24 cellular contexts compared by ENCODE assay signal in genomic region chr9:27273186-27273585, GRCh38. TPM values are rescaled to one million over a fixed set of nuclear protein-coding genes. Genes with fewer than 3 reads are reported as not detected.
DNase-seq lines count a peak whose midpoint lies in the region; ATAC-seq, FAIRE-seq and TF ChIP-seq lines count a peak whose summit lies in the region.
"Had no signal": no experiment of that assay in that cellular context is flagged by ENCODE, and none has a peak within 500 bp of the region (broad histone marks: within the 10 kb centered on the region; RNA-seq: fewer than 3 reads in every experiment).

No MANE protein-coding gene starts in this region.

- no peak overlapping the region for H3K56ac ChIP-seq in IMR-90 (ENCODE audit: extremely low read depth, insufficient read depth, low read length)

- H3K4me2 ChIP-seq in A549: no peak overlapping the region
- no peak overlapping the region for H3K4me2 ChIP-seq in IMR-90 (ENCODE audit: low read depth, low read length)
- no peak overlapping the region for H3K4me2 ChIP-seq in MM.1S (ENCODE audit: low read depth, low read length)
- H3K4me2 ChIP-seq: BLaER1 treated with 17β-estradiol and CSF1 and Interleukin-3, amounts not matched to agents 10 nM and 100 nM had no signal

- in situ Hi-C loops in IMR-90 (cut with MboI; ENCODE audit: low sequenced_read_pairs): loop anchor here (10.0 kb wide), 1 partner anchor 528 kb away; no protein-coding TSS in a partner anchor

- WGBS in A549 (ENCODE audit: missing lambda C conversion rate): 7% methylated on average over 1 of the region's 1 CpG
- WGBS in IMR-90 (ENCODE audit: extremely low coverage in 2 of 2, insufficient read length in 1 of 2), 2 experiments: no CpG with 5 or more reads among the region's 1 CpG

- H3K27me3 ChIP-seq in IMR-90 (ENCODE audit: control insufficient read depth, insufficient read depth, low read length): no peaks in the 10 kb centered on the region
- no peaks in the 10 kb centered on the region for H3K27me3 ChIP-seq in MM.1S (replicated peaks; ENCODE audit: insufficient read depth, low read length)
- H3K27me3 ChIP-seq: BE2C; BLaER1 treated with 17β-estradiol and CSF1 and Interleukin-3, amounts not matched to agents 10 nM and 100 nM had no signal

- no peak overlapping the region for H3K14ac ChIP-seq in IMR-90 (replicated peaks; ENCODE audit: low read depth, low read length)

- H2BK15ac ChIP-seq in IMR-90 (ENCODE audit: low read depth, low read length): no peak overlapping the region

- no peak for TF ChIP-seq POLR2A in A549 (IDR thresholded peaks at IDR 0.05; ENCODE audit: low read length)
- TF ChIP-seq POLR2A in IMR-90 (IDR thresholded peaks at IDR 0.05; ENCODE audit: low read depth, low read length): no peak

- H2BK120ac ChIP-seq in IMR-90 (ENCODE audit: low read depth, low read length): no peak overlapping the region

- H3K9ac ChIP-seq in IMR-90 (ENCODE audit: low read depth, low read length) (no peak overlapping the region), MM.1S (ENCODE audit: low read length) (no peak overlapping the region)
- H3K9ac ChIP-seq: BLaER1 treated with 17β-estradiol and CSF1 and Interleukin-3, amounts not matched to agents 10 nM and 100 nM had no signal

- CTCF ChIA-PET in A549 (lab: Yijun Ruan, JAX): interaction anchor here (0.7 to 2.4 kb wide), 4 partner anchors 12 to 240 kb away, joined by 3 to 12 read pairs (median 4); no protein-coding TSS in a partner anchor
- CTCF ChIA-PET in IMR-90 (lab: Yijun Ruan, JAX): interaction anchor here (0.6 kb wide), 1 partner anchor 60 kb away, joined by 3 read pairs; no protein-coding TSS in a partner anchor

- no peak overlapping the region for H2AK9ac ChIP-seq in IMR-90 (replicated peaks; ENCODE audit: low read depth, low read length, poor library complexity)

- TF ChIP-seq CTCF in A549 (IDR thresholded peaks at IDR 0.05) (no peak), IMR-90 (conservative IDR thresholded peaks at IDR 0.05; ENCODE audit: low read depth, low read length) (no peak), MM.1S (IDR thresholded peaks at IDR 0.05; ENCODE audit: low read length) (no peak)

- no peak overlapping the region for H2BK20ac ChIP-seq in IMR-90 (ENCODE audit: low read depth, low read length)

- FAIRE-seq in A549 (lab: Jason Lieb, UNC): peak; percentile 59
- FAIRE-seq: A204.1, D721Med, GM12891, H1 had no signal

- H4K20me1 ChIP-seq in IMR-90 (ENCODE audit: insufficient read depth, low read length) (no peaks in the 10 kb centered on the region), MM.1S (ENCODE audit: insufficient read depth, low read length) (no peaks in the 10 kb centered on the region)
- H4K20me1 ChIP-seq: BLaER1 treated with 17β-estradiol and CSF1 and Interleukin-3, amounts not matched to agents 10 nM and 100 nM had no signal

- no peaks in the 10 kb centered on the region for H3K79me1 ChIP-seq in IMR-90 (ENCODE audit: low read depth in 1 of 2, low read length in 2 of 2)

- 0 out of 2 replicates have a peak overlapping the region, but pooled peaks have one; percentile 54 for H3K18ac ChIP-seq in IMR-90 (ENCODE audit: low read depth, low read length)

- POLR2A ChIA-PET in A549 (lab: Yijun Ruan, JAX): no interaction called here
- POLR2A ChIA-PET in IMR-90 (lab: Charles Lee; ENCODE audit: unreplicated experiment): interaction anchor here (0.6 kb wide), 1 partner anchor 401 kb away, joined by 5 read pairs; no protein-coding TSS in a partner anchor

- H3K9me1 ChIP-seq in IMR-90 (ENCODE audit: insufficient read depth, low read length): no peaks in the 10 kb centered on the region

- no peaks in the 10 kb centered on the region for H3K9me2 ChIP-seq in MM.1S (replicated peaks; ENCODE audit: insufficient read depth, low read length)

- no peak overlapping the region for H4K91ac ChIP-seq in IMR-90 (ENCODE audit: insufficient read depth, low read depth, low read length)

- intact Hi-C loops in IMR-90 (cut with micrococcal nuclease): no loop called here

- H3K9me3 ChIP-seq in A549: no peaks in the 10 kb centered on the region
- no peaks in the 10 kb centered on the region for H3K9me3 ChIP-seq in IMR-90 (ENCODE audit: control insufficient read depth, insufficient read depth, low read length)
- no peaks in the 10 kb centered on the region for H3K9me3 ChIP-seq in MM.1S (replicated peaks; ENCODE audit: insufficient read depth, low read length)
- H3K9me3 ChIP-seq: BE2C; BLaER1 treated with 17β-estradiol and CSF1 and Interleukin-3, amounts not matched to agents 10 nM and 100 nM had no signal

- H3K4me3 ChIP-seq in A549 (no peak overlapping the region), IMR-90 (ENCODE audit: insufficient read depth, low read depth, low read length) (no peak overlapping the region), MM.1S (ENCODE audit: low read length) (no peak overlapping the region)
- H3K4me3 ChIP-seq: BLaER1 treated with 17β-estradiol and CSF1 and Interleukin-3, amounts not matched to agents 10 nM and 100 nM had no signal

- H3K27ac ChIP-seq in A549: no peak overlapping the region
- no peak overlapping the region for H3K27ac ChIP-seq in IMR-90 (ENCODE audit: insufficient read depth, low read length)
- no peak overlapping the region for H3K27ac ChIP-seq in MM.1S (ENCODE audit: low read length)
- H3K27ac ChIP-seq: 22Rv1; BLaER1 treated with 17β-estradiol and CSF1 and Interleukin-3, amounts not matched to agents 10 nM and 100 nM had no signal

- no TSS peak for BruUV-seq in IMR-90 (replicated peaks; lab: Mats Ljungman, UMichigan)

- H2AFZ ChIP-seq in IMR-90 (replicated peaks; ENCODE audit: low read length, poor library complexity) (no peak overlapping the region), MM.1S (ENCODE audit: low read length) (no peak overlapping the region)

- H3F3A ChIP-seq in MM.1S (ENCODE audit: insufficient read depth, low read length): no peaks in the 10 kb centered on the region

- H4K5ac ChIP-seq in IMR-90 (ENCODE audit: low read depth, low read length): no peak overlapping the region; the same call in 1 of the 2 replicates

- H3K4me1 ChIP-seq in A549 (no peaks in the 10 kb centered on the region), IMR-90 (ENCODE audit: control insufficient read depth, insufficient read depth, low read length) (peaks cover 4% of the 10 kb centered on the region), MM.1S (ENCODE audit: low read length) (no peaks in the 10 kb centered on the region)
- H3K4me1 ChIP-seq: BE2C; BLaER1 treated with 17β-estradiol and CSF1 and Interleukin-3, amounts not matched to agents 10 nM and 100 nM had no signal

- no peak overlapping the region for H3K4ac ChIP-seq in IMR-90 (ENCODE audit: low read depth, low read length)

- no peak overlapping the region for H4K8ac ChIP-seq in IMR-90 (ENCODE audit: low read depth in 2 of 2, low read length in 2 of 2)

- TF ChIP-seq RAD21 in A549 (conservative IDR thresholded peaks at IDR 0.05 in 1 of 2, IDR thresholded peaks at IDR 0.05 in 1 of 2) (no peak), IMR-90 (IDR thresholded peaks at IDR 0.05; ENCODE audit: low read length) (no peak)

- H3K36me3 ChIP-seq in IMR-90 (ENCODE audit: control insufficient read depth, insufficient read depth, low read length) (no peaks in the 10 kb centered on the region), MM.1S (replicated peaks; ENCODE audit: insufficient read depth, low read length) (no peaks in the 10 kb centered on the region)
- H3K36me3 ChIP-seq: BE2C; BLaER1 treated with 17β-estradiol and CSF1 and Interleukin-3, amounts not matched to agents 10 nM and 100 nM had no signal

- no peak for TF ChIP-seq EP300 in A549 (IDR thresholded peaks at IDR 0.05)

- H3K79me2 ChIP-seq in MM.1S (ENCODE audit: low read length): no peaks in the 10 kb centered on the region

- H2BK5ac ChIP-seq in IMR-90 (ENCODE audit: low read depth, low read length, poor library complexity, severe bottlenecking): no peak overlapping the region

- DNase-seq in A549 (ENCODE audit: low read depth in 1 of 2, low spot score in 1 of 2) (no peak), IMR-90 (no peak), renal cortical epithelial cell (ENCODE audit: low read depth) (peak; percentile 65), NCI-H1048 (lab: John Stamatoyannopoulos, UW) (no peak), MM.1S (no peak), NOMO-1 treated with DMSO at 0.1 percent for 48 hours (lab: John Stamatoyannopoulos, UW; ENCODE audit: unreplicated experiment) (no peak)
- DNase-seq: ACHN; AML-193; BE2C; CD4-positive, alpha-beta T cell; CD8-positive, alpha-beta memory T cell; DMS 273 treated with DMSO at 0.1 percent for 48 hours; DMS79; EL; GDM1; H7; HCEC 1CT had no signal

- ATAC-seq in A549: no peak
- ATAC-seq in IMR-90 (ENCODE audit: low read depth): no peak

- no peak overlapping the region for H2AK5ac ChIP-seq in IMR-90 (ENCODE audit: low read depth, low read length)

- H3K23ac ChIP-seq in IMR-90 (ENCODE audit: low read depth, low read length): no peak overlapping the region

- dilution Hi-C loops in IMR-90 (cut with HindIII; ENCODE audit: low sequenced_read_pairs, unreplicated experiment): no loop called here

TF ChIP-seq in A549, 52 proteins besides CTCF, POLR2A, EP300 and RAD21 (continues in another document):
- no peak for TF ChIP-seq HOXB5 (CRISPR knock-in tag; IDR thresholded peaks at IDR 0.05)
- TF ChIP-seq, protein P1, sequence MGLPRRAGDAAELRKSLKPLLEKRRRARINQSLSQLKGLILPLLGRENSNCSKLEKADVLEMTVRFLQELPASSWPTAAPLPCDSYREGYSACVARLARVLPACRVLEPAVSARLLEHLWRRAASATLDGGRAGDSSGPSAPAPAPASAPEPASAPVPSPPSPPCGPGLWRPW (IDR thresholded peaks at IDR 0.05): no peak
- no peak for TF ChIP-seq JUN (IDR thresholded peaks at IDR 0.05)
- TF ChIP-seq HOXA7 (CRISPR knock-in tag; IDR thresholded peaks at IDR 0.05): no peak
- TF ChIP-seq TFCP2L1 (CRISPR knock-in tag; IDR thresholded peaks at IDR 0.05): no peak

TF ChIP-seq in IMR-90, 13 proteins besides CTCF, POLR2A, EP300 and RAD21:
- no peak for TF ChIP-seq RCOR1 (IDR thresholded peaks at IDR 0.05; ENCODE audit: insufficient replicate concordance, low read length)

RNA-seq across cellular contexts. Expression of gene EQTN, which starts 23.8 kb away (rescaled TPM):
- not detected in 2 replicates for polyA plus RNA-seq in A549 (2011; rRNA removed)
- not detected in 2 replicates for polyA plus RNA-seq in A549 (2012; cell fraction: cytosol; rRNA removed)
- not detected in 2 replicates for polyA plus RNA-seq in A549 (2012; cell fraction: nucleus; rRNA removed)
- polyA plus RNA-seq in A549 (2017; fragmentation: RNase III; extraction: RNeasy Plus Mini Kit Qiagen cat#74134 plus additional on column Dnase treatment): 0.11 TPM in 1 of 3 replicates, not detected in the others
- not detected in 2 replicates for polyA minus RNA-seq in A549 (2011; rRNA and poly(A)+ RNA removed)
- total RNA-seq in IMR-90 (2012; rRNA removed): not detected in 2 replicates
- polyA plus RNA-seq in IMR-90 (2012; rRNA removed): not detected in 2 replicates
- not detected in 2 replicates for polyA plus RNA-seq in IMR-90 (2012; cell fraction: cytosol; rRNA removed)
- polyA plus RNA-seq in IMR-90 (2012; cell fraction: nucleus; rRNA removed; ENCODE audit: low replicate concordance): not detected in 2 replicates
- total RNA-seq in renal cortical epithelial cell: not detected in 2 replicates
- total RNA-seq: CD4-positive, alpha-beta T cell; CD8-positive, alpha-beta memory T cell; H1 had no signal
- polyA plus RNA-seq: CD14-positive monocyte; CD8-positive, alpha-beta memory T cell had no signal
